24 cellular contexts compared by ENCODE assay signal in the genomic region with DNA sequence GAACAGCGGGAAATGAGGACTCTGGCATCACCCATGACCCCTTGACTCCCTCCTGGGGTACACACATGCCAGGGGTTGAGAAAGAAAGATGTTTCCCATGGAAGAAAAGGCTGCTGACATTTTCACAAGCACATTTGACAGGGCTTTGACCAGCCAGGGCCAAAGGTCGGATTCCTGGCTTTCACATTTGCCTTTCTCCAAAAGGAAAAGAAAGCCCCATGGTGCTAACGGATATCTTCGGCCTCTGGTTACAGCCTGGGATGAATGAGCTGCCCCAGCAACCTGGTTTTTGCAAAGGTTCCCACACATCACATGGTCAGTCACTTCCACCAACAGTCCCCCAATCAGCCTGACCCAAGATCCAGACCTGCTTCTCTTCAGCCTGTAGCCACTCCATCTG.
"Had no signal": no experiment of that assay in that cellular context is flagged by ENCODE, and none has a peak within 500 bp of the region (broad histone marks: within the 10 kb centered on the region; RNA-seq: fewer than 3 reads in every experiment).

No MANE protein-coding gene starts in this region.

- H3K79me2 ChIP-seq: parathyroid adenoma had no signal

- H3K36me3 ChIP-seq: gastrocnemius medialis, right lobe of liver, suprapubic skin had no signal

- H3K4me1 Mint-ChIP-seq: memory B cell; naive thymus-derived CD4-positive, alpha-beta T cell; nephron; stimulated activated naive CD8-positive, alpha-beta T cell treated with anti-CD3 and anti-CD28 coated beads, Interleukin-15, amount 100 ng/mL, for 72 hours had no signal

- H3K9me3 ChIP-seq: gastrocnemius medialis, right lobe of liver, suprapubic skin had no signal

- H3K27me3 Mint-ChIP-seq: memory B cell; progenitor cell of endocrine pancreas; stimulated activated naive CD8-positive, alpha-beta T cell treated with anti-CD3 and anti-CD28 coated beads, Interleukin-15, amount 100 ng/mL, for 72 hours had no signal

- H3K27me3 ChIP-seq: dorsolateral prefrontal cortex, gastrocnemius medialis, right lobe of liver, suprapubic skin had no signal

- H3K9ac ChIP-seq: parathyroid adenoma had no signal

- H3K27ac ChIP-seq: dorsolateral prefrontal cortex, gastrocnemius medialis, parathyroid adenoma, right lobe of liver, suprapubic skin had no signal

- H2AFZ ChIP-seq: parathyroid adenoma had no signal

- H3K27ac Mint-ChIP-seq: memory B cell; naive thymus-derived CD4-positive, alpha-beta T cell; nephron; progenitor cell of endocrine pancreas; stimulated activated naive CD8-positive, alpha-beta T cell treated with anti-CD3 and anti-CD28 coated beads, Interleukin-15, amount 100 ng/mL, for 72 hours; type B pancreatic cell had no signal

- H3K4me3 ChIP-seq: dorsolateral prefrontal cortex, gastrocnemius medialis, lung, right lobe of liver, suprapubic skin had no signal

- ATAC-seq: gastrocnemius medialis; left lobe of liver; naive thymus-derived CD4-positive, alpha-beta T cell; right lobe of liver; stimulated activated naive CD8-positive, alpha-beta T cell treated with anti-CD3 and anti-CD28 coated beads, Interleukin-15, amount 100 ng/mL, for 72 hours had no signal

- H3K36me3 Mint-ChIP-seq: memory B cell had no signal

- H3K4me1 ChIP-seq: gastrocnemius medialis, parathyroid adenoma, right lobe of liver, suprapubic skin had no signal

- DNase-seq: cerebellar nuclear complex; dorsolateral prefrontal cortex; effector memory CD4-positive, alpha-beta T cell; erythroblast; gastrocnemius medialis; head of caudate nucleus; kidney; midbrain; naive thymus-derived CD4-positive, alpha-beta T cell; right lobe of liver; small intestine; stimulated activated CD4-positive, alpha-beta T cell treated with anti-CD3 and anti-CD28 coated beads, Interleukin-15, amount 100 ng/mL, for 24 hours; stimulated activated CD4-positive, alpha-beta T cell treated with anti-CD3 and anti-CD28 coated beads, Interleukin-4, amount 100 ng/mL, for 1 hour; stimulated activated CD8-positive, alpha-beta memory T cell treated with anti-CD3 and anti-CD28 coated beads, Interleukin-4, amount 100 ng/mL, for 48 hours; stimulated activated naive CD4-positive, alpha-beta T cell; stimulated activated naive CD8-positive, alpha-beta T cell treated with anti-CD3 and anti-CD28 coated beads, Interleukin-15, amount 100 ng/mL, for 72 hours had no signal

- H3K4me3 Mint-ChIP-seq: memory B cell; naive thymus-derived CD4-positive, alpha-beta T cell; nephron; stimulated activated naive CD8-positive, alpha-beta T cell treated with anti-CD3 and anti-CD28 coated beads, Interleukin-15, amount 100 ng/mL, for 72 hours; type B pancreatic cell had no signal

- H3K9me3 Mint-ChIP-seq: type B pancreatic cell had no signal
